ENCODE assay signal across 14 cellular contexts in genomic region chr16:71360378-71360777, GRCh38. TPM values are rescaled to one million over a fixed set of nuclear protein-coding genes. Genes with fewer than 3 reads are reported as not detected.
DNase-seq lines count a peak whose midpoint lies in the region; ATAC-seq, FAIRE-seq and TF ChIP-seq lines count a peak whose summit lies in the region.
"Had no signal": no experiment of that assay in that cellular context is flagged by ENCODE, and none has a peak within 500 bp of the region (broad histone marks: within the 10 kb centered on the region; RNA-seq: fewer than 3 reads in every experiment).

No MANE protein-coding gene starts in this region.

- intact Hi-C loops in Panc1 (cut with micrococcal nuclease; ENCODE audit: unreplicated experiment) (no loop called here), endothelial cell of umbilical vein (cut with micrococcal nuclease) (no loop called here)

- H3K4me1 Mint-ChIP-seq in T-helper 2 cell treated with Interferon-gamma antibody and Interleukin-4, amounts not matched to agents 5 μg/mL and 100 μg/mL, for 36 hours (ENCODE audit: low read depth), result no peaks in the 10 kb centered on the region
- peaks cover 2% of the 10 kb centered on the region for H3K4me1 Mint-ChIP-seq in endodermal cell

- H3K9me1 ChIP-seq in endothelial cell of umbilical vein (replicated peaks; ENCODE audit: control insufficient read depth, extremely low read depth, insufficient read depth, low read length), result no peaks in the 10 kb centered on the region

- H3K36me3 ChIP-seq in Panc1 (ENCODE audit: control insufficient read depth, insufficient read depth, low read length), result no peaks in the 10 kb centered on the region
- no peaks in the 10 kb centered on the region for H3K36me3 ChIP-seq in endothelial cell of umbilical vein (ENCODE audit: control insufficient read depth in 2 of 2, extremely low read depth in 1 of 2, insufficient read depth in 2 of 2, low read length in 2 of 2)
- H3K36me3 ChIP-seq in endodermal cell (ENCODE audit: control insufficient read depth, insufficient read depth, low read length), result no peaks in the 10 kb centered on the region
- H3K36me3 ChIP-seq: cardiac muscle cell, transverse colon had no signal

- no peaks in the 10 kb centered on the region for H3K27me3 ChIP-seq in Panc1 (ENCODE audit: control insufficient read depth, insufficient read depth, low read length)
- H3K27me3 ChIP-seq in endothelial cell of umbilical vein (ENCODE audit: control insufficient read depth in 2 of 2, insufficient read depth in 2 of 2, low read length in 2 of 2), result no peaks in the 10 kb centered on the region
- peaks cover 50% of the 10 kb centered on the region for H3K27me3 ChIP-seq in endodermal cell (ENCODE audit: control insufficient read depth, insufficient read depth, low read length, poor library complexity, severe bottlenecking)

- WGBS in endodermal cell (ENCODE audit: insufficient coverage in 1 of 2, insufficient read length in 1 of 2), 2 experiments, result 96 to 100% methylated on average over 2 of the region's 2 CpGs

- in situ Hi-C loops in Panc1 (cut with HindIII; ENCODE audit: low pct_unique_long_range_greater_than_20kb, low sequenced_read_pairs), result no loop called here

- no TSS peak for BruUV-seq in Panc1 (replicated peaks; lab: Mats Ljungman, UMichigan)
- BruUV-seq in endothelial cell of umbilical vein (replicated peaks; lab: Mats Ljungman, UMichigan), result no TSS peak

- POLR2A ChIA-PET in Panc1 (lab: Charles Lee) (no interaction called here), endothelial cell of umbilical vein (lab: Charles Lee) (no interaction called here)

- H2AFZ ChIP-seq in endothelial cell of umbilical vein (ENCODE audit: low read depth, low read length), result no peak overlapping the region

- no peak overlapping the region for H3K4me3 ChIP-seq in Panc1 (ENCODE audit: low read depth in 2 of 2, low read length in 2 of 2)
- H3K4me3 ChIP-seq in endothelial cell of umbilical vein (replicated peaks in 1 of 3; ENCODE audit: insufficient read depth in 1 of 3, low read depth in 1 of 3, low read length in 3 of 3), result no peak overlapping the region
- H3K4me3 ChIP-seq in endodermal cell (ENCODE audit: low read length), result no peak overlapping the region
- H3K4me3 ChIP-seq: cardiac muscle cell, transverse colon had no signal

- CTCF ChIA-PET in Panc1 (lab: Charles Lee), result no interaction called here
- CTCF ChIA-PET in endothelial cell of umbilical vein (lab: Charles Lee), result interaction anchor here (0.9 to 1.9 kb wide), 4 partner anchors 18 to 589 kb away, joined by 3 to 7 read pairs (median 3); no protein-coding TSS in a partner anchor

- peak; percentile 91 for DNase-seq in EH (ENCODE audit: low read depth)
- no peak for DNase-seq in Panc1 (ENCODE audit: low read depth, low spot score)
- peak; percentile 42 for DNase-seq in endothelial cell of umbilical vein (ENCODE audit: low read depth, low spot score)
- DNase-seq in myocyte (ENCODE audit: low read depth), result peak; percentile 15
- no peak for DNase-seq in T-helper 2 cell treated with Interferon-gamma antibody and Interleukin-4, amounts not matched to agents 5 μg/mL and 100 μg/mL, for 36 hours (ENCODE audit: low spot score)
- no peak for DNase-seq in endodermal cell
- DNase-seq in activated CD4-positive, CD25-positive, alpha-beta regulatory T cell (lab: John Stamatoyannopoulos, UW), result no peak
- DNase-seq: DMS153, GOT3, NCI-H1694, transverse colon had no signal

- H3K9me3 Mint-ChIP-seq in T-helper 2 cell treated with Interferon-gamma antibody and Interleukin-4, amounts not matched to agents 5 μg/mL and 100 μg/mL, for 36 hours, result no peaks in the 10 kb centered on the region
- no peaks in the 10 kb centered on the region for H3K9me3 Mint-ChIP-seq in endodermal cell
- H3K9me3 Mint-ChIP-seq: neural crest cell had no signal

- H4K20me1 ChIP-seq in endothelial cell of umbilical vein (replicated peaks; ENCODE audit: control insufficient read depth, extremely low read depth, insufficient read depth, low read length), result no peaks in the 10 kb centered on the region

- no peaks in the 10 kb centered on the region for H3K36me3 Mint-ChIP-seq in T-helper 2 cell treated with Interferon-gamma antibody and Interleukin-4, amounts not matched to agents 5 μg/mL and 100 μg/mL, for 36 hours (ENCODE audit: low read depth)
- no peaks in the 10 kb centered on the region for H3K36me3 Mint-ChIP-seq in endodermal cell (ENCODE audit: low read depth)

- no peaks in the 10 kb centered on the region for H3K9me3 ChIP-seq in Panc1 (ENCODE audit: control insufficient read depth, insufficient read depth, low read depth, low read length)
- H3K9me3 ChIP-seq in endothelial cell of umbilical vein (replicated peaks; ENCODE audit: control insufficient read depth, insufficient read depth, low read length), result no peaks in the 10 kb centered on the region
- no peaks in the 10 kb centered on the region for H3K9me3 ChIP-seq in endodermal cell (ENCODE audit: control insufficient read depth, low read length)
- H3K9me3 ChIP-seq: transverse colon had no signal

- no peak for TF ChIP-seq CTCF in Panc1 (IDR thresholded peaks at IDR 0.05)
- TF ChIP-seq CTCF in endothelial cell of umbilical vein (IDR thresholded peaks at IDR 0.05; ENCODE audit: extremely low read depth in 1 of 2, insufficient read depth in 1 of 2, low read depth in 1 of 2, low read length in 2 of 2), result no peak
- TF ChIP-seq CTCF in endodermal cell (conservative IDR thresholded peaks at IDR 0.05), result no peak

- H3K27ac ChIP-seq in Panc1 (ENCODE audit: low read length), result no peak overlapping the region
- no peak overlapping the region for H3K27ac ChIP-seq in endothelial cell of umbilical vein (ENCODE audit: insufficient read depth, low read depth, low read length)
- H3K27ac ChIP-seq in endodermal cell (ENCODE audit: low read depth, low read length), result no peak overlapping the region
- H3K27ac ChIP-seq: cardiac muscle cell, transverse colon had no signal

- peak; percentile 77 for ATAC-seq in Panc1
- ATAC-seq in GM18873 (IDR thresholded peaks at IDR 0.05; ENCODE audit: low FRiP score, unreplicated experiment), result no peak

- TF ChIP-seq POLR2A in endothelial cell of umbilical vein (IDR thresholded peaks at IDR 0.05; ENCODE audit: low read depth, low read length), result no peak

- no peak overlapping the region for H3K4me3 Mint-ChIP-seq in T-helper 2 cell treated with Interferon-gamma antibody and Interleukin-4, amounts not matched to agents 5 μg/mL and 100 μg/mL, for 36 hours
- no peak overlapping the region for H3K4me3 Mint-ChIP-seq in endodermal cell
- H3K4me3 Mint-ChIP-seq: neural crest cell had no signal

- no peak for FAIRE-seq in endothelial cell of umbilical vein (lab: Jason Lieb, UNC)

- dilution Hi-C loops in endothelial cell of umbilical vein (cut with MboI; ENCODE audit: extremely low pct_ligation_motif_present, low sequenced_read_pairs), result no loop called here

- peaks cover 13% of the 10 kb centered on the region for H3K27me3 Mint-ChIP-seq in T-helper 2 cell treated with Interferon-gamma antibody and Interleukin-4, amounts not matched to agents 5 μg/mL and 100 μg/mL, for 36 hours (ENCODE audit: low read depth)
- H3K27me3 Mint-ChIP-seq in endodermal cell (ENCODE audit: insufficient read depth), result peaks cover 63% of the 10 kb centered on the region

- H3K9ac ChIP-seq in endothelial cell of umbilical vein (replicated peaks; ENCODE audit: extremely low read depth, insufficient read depth, low read length) (no peak overlapping the region), endodermal cell (ENCODE audit: extremely low read depth, low read length, poor library complexity, severe bottlenecking) (no peak overlapping the region)

- H3K27ac Mint-ChIP-seq in T-helper 2 cell treated with Interferon-gamma antibody and Interleukin-4, amounts not matched to agents 5 μg/mL and 100 μg/mL, for 36 hours, result no peak overlapping the region
- H3K27ac Mint-ChIP-seq in endodermal cell, result no peak overlapping the region

- H3K4me2 ChIP-seq in endothelial cell of umbilical vein (ENCODE audit: insufficient read depth, low read length), result no peak overlapping the region

- no peaks in the 10 kb centered on the region for H3K79me2 ChIP-seq in endothelial cell of umbilical vein (ENCODE audit: control insufficient read depth, insufficient read depth, low read length)

- H3K4me1 ChIP-seq in Panc1 (ENCODE audit: control insufficient read depth, insufficient read depth, low read length), result no peaks in the 10 kb centered on the region; the same call in 1 of the 2 replicates
- H3K4me1 ChIP-seq in endothelial cell of umbilical vein (ENCODE audit: control insufficient read depth, extremely low read depth, insufficient read depth, low read length), result peaks cover 2% of the 10 kb centered on the region
- no peaks in the 10 kb centered on the region for H3K4me1 ChIP-seq in endodermal cell (ENCODE audit: control insufficient read depth, insufficient read depth, low read length)

TF ChIP-seq in endothelial cell of umbilical vein, 7 proteins besides CTCF, POLR2A, EP300 and RAD21:
- no peak for TF ChIP-seq GATA2 (IDR thresholded peaks at IDR 0.05; ENCODE audit: insufficient read depth, insufficient read length, low read depth, low read length)
- peak; percentile 65 for TF ChIP-seq FOS (IDR thresholded peaks at IDR 0.05; ENCODE audit: borderline replicate concordance, insufficient read depth, low read length)

RNA-seq across cellular contexts. Expression of gene CALB2, which starts 1.9 kb away (rescaled TPM):
- 0.59 TPM for total RNA-seq in Panc1 (2021; ENCODE audit: unreplicated experiment)
- polyA plus RNA-seq in Panc1 (2012; ENCODE audit: insufficient read length), result 0.31 TPM
- total RNA-seq in endothelial cell of umbilical vein, result not detected in 2 replicates
- polyA plus RNA-seq in endothelial cell of umbilical vein, result not detected in 2 replicates
- not detected in 2 replicates for polyA plus RNA-seq in endothelial cell of umbilical vein (2011; cell fraction: cytosol; rRNA removed)
- polyA plus RNA-seq in endothelial cell of umbilical vein (2011; cell fraction: nucleus; rRNA removed), result not detected in 2 replicates
- polyA plus RNA-seq in endothelial cell of umbilical vein (2012), result not detected in 2 replicates
- polyA minus RNA-seq in endothelial cell of umbilical vein, result not detected in 2 replicates
- polyA minus RNA-seq in endothelial cell of umbilical vein (2011; cell fraction: cytosol; rRNA and poly(A)+ RNA removed), result not detected
- not detected in 2 replicates for polyA minus RNA-seq in endothelial cell of umbilical vein (2011; cell fraction: nucleus; rRNA and poly(A)+ RNA removed)
- 0.94 TPM in 1 of 2 replicates, not detected in the other for total RNA-seq in myocyte
- polyA plus RNA-seq in myocyte (2012), result 2.6 TPM
- 1 to 10 TPM in 1 of 2 donors, not detected in 1; 1.8 TPM for total RNA-seq in endodermal cell
- polyA plus RNA-seq in endodermal cell (2013, experiment 1 of 2), result 5.6 TPM
- 7.4 TPM for polyA plus RNA-seq in endodermal cell (2013, experiment 2 of 2)
- total RNA-seq: neural crest cell had no signal

Comparison
In these comparisons a context has a peak if more than half of its experiments do, and no peak if none do; other contexts are left out.
1. DNase-seq: peak in EH (single experiment), endothelial cell of umbilical vein (single experiment) and myocyte (single experiment); none in Panc1 (single experiment), T-helper 2 cell treated with Interferon-gamma antibody and Interleukin-4, amounts not matched to agents 5 μg/mL and 100 μg/mL, for 36 hours (single experiment), endodermal cell (single experiment) and activated CD4-positive, CD25-positive, alpha-beta regulatory T cell (0 of 4).